22 cellular contexts compared by ENCODE assay signal in the genomic region with DNA sequence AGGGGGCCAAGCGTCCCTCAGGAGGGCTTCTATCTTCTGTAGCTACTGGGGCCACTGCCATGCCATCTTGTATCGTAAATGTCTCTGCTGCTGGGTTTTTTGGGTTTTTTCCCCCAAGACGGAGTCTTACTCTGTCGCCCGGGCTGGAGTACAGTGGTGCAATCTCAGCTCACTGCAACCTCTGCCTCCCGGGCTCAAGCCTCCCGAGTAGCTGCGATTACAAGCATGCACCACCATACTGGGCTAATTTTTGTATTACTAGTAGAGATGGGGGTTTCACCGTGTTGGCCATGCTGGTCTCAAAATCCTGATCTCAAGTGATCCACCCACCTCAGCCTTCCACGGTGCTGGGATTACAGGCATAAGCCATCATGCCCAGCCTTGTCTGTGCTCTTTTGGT.
DNase-seq lines count a peak whose midpoint lies in the region; ATAC-seq and TF ChIP-seq lines count a peak whose summit lies in the region.
"Had no signal": no experiment of that assay in that cellular context is flagged by ENCODE, and none has a peak within 500 bp of the region (broad histone marks: within the 10 kb centered on the region; RNA-seq: fewer than 3 reads in every experiment).

No MANE protein-coding gene starts in this region.

- H3K36me3 ChIP-seq in hepatocyte (replicated peaks; ENCODE audit: insufficient read depth, low read depth) (no peaks in the 10 kb centered on the region), neuronal stem cell (replicated peaks in 1 of 2; ENCODE audit: control insufficient read depth in 2 of 2, insufficient read depth in 2 of 2, low read length in 2 of 2) (no peaks in the 10 kb centered on the region)
- H3K36me3 ChIP-seq: BE2C had no signal

- H3K27ac ChIP-seq in hepatocyte, result peak overlapping the region; percentile 83
- no peak overlapping the region for H3K27ac ChIP-seq in neuronal stem cell (replicated peaks; ENCODE audit: low read length)

- no peak overlapping the region for H4K91ac ChIP-seq in neuronal stem cell (ENCODE audit: low read depth, low read length, poor library complexity)

- no peak overlapping the region for H2BK12ac ChIP-seq in neuronal stem cell (ENCODE audit: low read length)

- H2AFZ ChIP-seq in hepatocyte (no peak overlapping the region), neuronal stem cell (ENCODE audit: low read length) (no peak overlapping the region)

- intact Hi-C loops in Calu3 (cut with micrococcal nuclease; ENCODE audit: unreplicated experiment), result no loop called here

- H3K27me3 ChIP-seq in hepatocyte (no peaks in the 10 kb centered on the region), neuronal stem cell (ENCODE audit: control insufficient read depth in 3 of 3, insufficient read depth in 3 of 3, low read depth in 1 of 3, low read length in 3 of 3) (no peaks in the 10 kb centered on the region)
- H3K27me3 ChIP-seq: BE2C had no signal

- H3K18ac ChIP-seq in neuronal stem cell (ENCODE audit: low read length), result no peak overlapping the region

- no peak overlapping the region for H2BK15ac ChIP-seq in neuronal stem cell (ENCODE audit: low read length)

- H4K20me1 ChIP-seq in hepatocyte (ENCODE audit: insufficient read depth, poor library complexity, severe bottlenecking), result no peaks in the 10 kb centered on the region

- H3K4me1 ChIP-seq in hepatocyte (ENCODE audit: insufficient read depth), result no peaks in the 10 kb centered on the region
- H3K4me1 ChIP-seq in neuronal stem cell (ENCODE audit: control insufficient read depth in 2 of 2, insufficient read depth in 1 of 2, low read depth in 1 of 2, low read length in 2 of 2), result peaks cover 0 to 1% of the 10 kb centered on the region in 2 donors
- H3K4me1 ChIP-seq: BE2C had no signal

- H3K4me1 Mint-ChIP-seq in Calu3 (ENCODE audit: low read depth, unreplicated experiment), result peaks cover 13% of the 10 kb centered on the region
- H3K4me1 Mint-ChIP-seq in progenitor cell of endocrine pancreas (ENCODE audit: low read depth), result peaks cover 24% of the 10 kb centered on the region
- H3K4me1 Mint-ChIP-seq: CD4-positive, CD25-positive, alpha-beta regulatory T cell; CD8-positive, alpha-beta memory T cell; IgD-negative memory B cell had no signal

- H3K4me3 ChIP-seq in hepatocyte (no peak overlapping the region), neuronal stem cell (ENCODE audit: low read length in 2 of 2) (no peak overlapping the region)
- H3K4me3 ChIP-seq: GM12878 had no signal

- H3K4me2 ChIP-seq in hepatocyte (no peak overlapping the region), neuronal stem cell (ENCODE audit: insufficient read depth, low read length, poor library complexity, severe bottlenecking) (no peak overlapping the region)

- ATAC-seq in GM21390 (IDR thresholded peaks at IDR 0.05; ENCODE audit: unreplicated experiment), result no peak
- no peak for ATAC-seq in GM21723 (IDR thresholded peaks at IDR 0.05; ENCODE audit: unreplicated experiment)
- ATAC-seq: GM12878, HCT116 had no signal

- H2BK5ac ChIP-seq in neuronal stem cell (ENCODE audit: low read length), result no peak overlapping the region

- H3K14ac ChIP-seq in neuronal stem cell (ENCODE audit: low read length), result peak overlapping the region; percentile 21

- H4K8ac ChIP-seq in neuronal stem cell (ENCODE audit: low read depth, low read length), result no peak overlapping the region

- no peak overlapping the region for H3K4ac ChIP-seq in neuronal stem cell (ENCODE audit: low read length)

- H3K36me3 Mint-ChIP-seq in Calu3 (ENCODE audit: insufficient read depth, unreplicated experiment) (peaks cover 19% of the 10 kb centered on the region), progenitor cell of endocrine pancreas (ENCODE audit: insufficient read depth) (peaks cover 3% of the 10 kb centered on the region)
- H3K36me3 Mint-ChIP-seq: CD4-positive, CD25-positive, alpha-beta regulatory T cell; CD8-positive, alpha-beta memory T cell; IgD-negative memory B cell had no signal

- H3K27ac Mint-ChIP-seq in Calu3 (ENCODE audit: unreplicated experiment) (peak overlapping the region; percentile 19), progenitor cell of endocrine pancreas (peak overlapping the region; percentile 80)
- H3K27ac Mint-ChIP-seq: CD4-positive, CD25-positive, alpha-beta regulatory T cell; CD8-positive, alpha-beta memory T cell; HFFc6; IgD-negative memory B cell had no signal

- H3K79me1 ChIP-seq in neuronal stem cell (ENCODE audit: low read depth, low read length), result no peaks in the 10 kb centered on the region

- H3K9me3 ChIP-seq in hepatocyte (ENCODE audit: low read depth) (no peaks in the 10 kb centered on the region), neuronal stem cell (replicated peaks in 1 of 2; ENCODE audit: control insufficient read depth in 2 of 2, insufficient read depth in 1 of 2, low read depth in 1 of 2, low read length in 2 of 2) (no peaks in the 10 kb centered on the region)
- H3K9me3 ChIP-seq: BE2C had no signal

- H3K9me3 Mint-ChIP-seq in Calu3 (ENCODE audit: low read depth, unreplicated experiment) (no peaks in the 10 kb centered on the region), progenitor cell of endocrine pancreas (ENCODE audit: low read depth) (peaks cover 8% of the 10 kb centered on the region)
- H3K9me3 Mint-ChIP-seq: CD4-positive, CD25-positive, alpha-beta regulatory T cell; HFFc6; IgD-negative memory B cell had no signal

- H3K4me3 Mint-ChIP-seq in Calu3 (ENCODE audit: low read depth, unreplicated experiment) (no peak overlapping the region), progenitor cell of endocrine pancreas (ENCODE audit: low read depth) (no peak overlapping the region)
- H3K4me3 Mint-ChIP-seq: CD4-positive, CD25-positive, alpha-beta regulatory T cell; CD8-positive, alpha-beta memory T cell; HFFc6; IgD-negative memory B cell had no signal

- no peaks in the 10 kb centered on the region for H3K9me2 ChIP-seq in hepatocyte (replicated peaks; ENCODE audit: insufficient read depth)

- H3K79me2 ChIP-seq in hepatocyte, result no peaks in the 10 kb centered on the region

- CTCF ChIA-PET in Calu3 (lab: Charles Lee), result interaction anchor here (0.8 kb wide), 1 partner anchor 114 kb away, joined by 3 read pairs; no protein-coding TSS in a partner anchor

- BruUV-seq in Calu3 (replicated peaks; lab: Mats Ljungman, UMichigan), result no TSS peak

- 97% methylated on average over 10 of the region's 10 CpGs for WGBS in hepatocyte (ENCODE audit: low lambda C conversion rate, missing lambda C conversion rate)
- WGBS in neuronal stem cell (ENCODE audit: extremely low coverage in 2 of 2, insufficient read length in 2 of 2, insufficient replicate concordance in 1 of 2), 2 donors, result no CpG with 5 or more reads among the region's 10 CpGs

- TF ChIP-seq CTCF in Calu3 (IDR thresholded peaks at IDR 0.05; ENCODE audit: unreplicated experiment) (no peak), hepatocyte (IDR thresholded peaks at IDR 0.05; ENCODE audit: poor library complexity) (no peak), progenitor cell of endocrine pancreas (IDR thresholded peaks at IDR 0.05; ENCODE audit: unreplicated experiment) (no peak), GM10266 (IDR thresholded peaks at IDR 0.05; ENCODE audit: control insufficient read depth, insufficient read depth, low read depth, missing control alignments) (no peak)

- H2BK120ac ChIP-seq in neuronal stem cell (ENCODE audit: low read depth, low read length), result no peak overlapping the region

- H2AK5ac ChIP-seq in neuronal stem cell (ENCODE audit: low read depth, low read length), result no peak overlapping the region

- H3K9ac ChIP-seq in neuronal stem cell (ENCODE audit: low read depth, low read length, poor library complexity), result no peak overlapping the region

- H3K23ac ChIP-seq in neuronal stem cell (ENCODE audit: low read depth, low read length, poor library complexity), result no peak overlapping the region

- H3K27me3 Mint-ChIP-seq in Calu3 (ENCODE audit: unreplicated experiment), result no peaks in the 10 kb centered on the region
- no peaks in the 10 kb centered on the region for H3K27me3 Mint-ChIP-seq in progenitor cell of endocrine pancreas

- DNase-seq in Calu3, result no peak
- no peak for DNase-seq in hepatocyte (ENCODE audit: low spot score)
- DNase-seq in neuronal stem cell (ENCODE audit: low spot score), result no peak
- no peak for DNase-seq in progenitor cell of endocrine pancreas (ENCODE audit: low spot score, unreplicated experiment)
- no peak for DNase-seq in GM10266 (ENCODE audit: extremely low spot score)
- DNase-seq: ACHN; BE2C; C1 segment of cervical spinal cord; CD4-positive, CD25-positive, alpha-beta regulatory T cell; CD8-positive, alpha-beta memory T cell; COR-L47; DMS79 treated with DMSO at 0.1 percent for 48 hours; GF-D8; GOT3; H7; HFFc6; KBM-7 had no signal
